12 cellular contexts compared by ENCODE assay signal in genomic region chr3:143307613-143308183, GRCh38.
DNase-seq lines count a peak whose midpoint lies in the region; ATAC-seq and TF ChIP-seq lines count a peak whose summit lies in the region.
"Had no signal": no experiment of that assay in that cellular context is flagged by ENCODE, and none has a peak within 500 bp of the region (broad histone marks: within the 10 kb centered on the region; RNA-seq: fewer than 3 reads in every experiment).

No MANE protein-coding gene starts in this region.

- peak; percentile 64 for ATAC-seq in GM18520 (IDR thresholded peaks at IDR 0.05; ENCODE audit: unreplicated experiment)

- DNase-seq in HT1080 (ENCODE audit: low read depth) (peak; percentile 79), epithelial cell of esophagus (ENCODE audit: low read depth) (peak; percentile 55), posterior vena cava (ENCODE audit: low spot score) (peak; percentile 84), NCI-H1105 treated with DMSO at 0.1 percent for 48 hours (lab: John Stamatoyannopoulos, UW) (no peak), NCI-H524 treated with DMSO at 0.1 percent for 48 hours (lab: John Stamatoyannopoulos, UW) (no peak), DMS114 treated with DMSO at 0.1 percent for 48 hours (lab: John Stamatoyannopoulos, UW; ENCODE audit: unreplicated experiment) (no peak), UCSD-AML1 (lab: John Stamatoyannopoulos, UW; ENCODE audit: unreplicated experiment) (no peak)
- DNase-seq: foreskin melanocyte, NCI-H524, retina, upper lobe of left lung had no signal

- no peak overlapping the region for H3K4me3 ChIP-seq in epithelial cell of esophagus (ENCODE audit: low read length)
- H3K4me3 ChIP-seq: upper lobe of left lung had no signal

- intact Hi-C loops in posterior vena cava (cut with DNase I): loop anchor here in 1 of 2 donors (10.0 kb wide), 1 partner anchor 827 kb away; no protein-coding TSS in a partner anchor

- no peak for TF ChIP-seq CTCF in epithelial cell of esophagus (IDR thresholded peaks at IDR 0.05; ENCODE audit: insufficient read depth, low read depth, low read length, missing control alignments)

Comparison
In these comparisons a context has a peak if more than half of its experiments do, and no peak if none do; other contexts are left out.
1. DNase-seq: peak in HT1080 (single experiment), epithelial cell of esophagus (single experiment) and posterior vena cava (single experiment); none in NCI-H1105 treated with DMSO at 0.1 percent for 48 hours (single experiment), NCI-H524 treated with DMSO at 0.1 percent for 48 hours (single experiment), DMS114 treated with DMSO at 0.1 percent for 48 hours (single experiment) and UCSD-AML1 (single experiment).